Comparison of ENCODE assay signal across 1 cellular context in the genomic region with DNA sequence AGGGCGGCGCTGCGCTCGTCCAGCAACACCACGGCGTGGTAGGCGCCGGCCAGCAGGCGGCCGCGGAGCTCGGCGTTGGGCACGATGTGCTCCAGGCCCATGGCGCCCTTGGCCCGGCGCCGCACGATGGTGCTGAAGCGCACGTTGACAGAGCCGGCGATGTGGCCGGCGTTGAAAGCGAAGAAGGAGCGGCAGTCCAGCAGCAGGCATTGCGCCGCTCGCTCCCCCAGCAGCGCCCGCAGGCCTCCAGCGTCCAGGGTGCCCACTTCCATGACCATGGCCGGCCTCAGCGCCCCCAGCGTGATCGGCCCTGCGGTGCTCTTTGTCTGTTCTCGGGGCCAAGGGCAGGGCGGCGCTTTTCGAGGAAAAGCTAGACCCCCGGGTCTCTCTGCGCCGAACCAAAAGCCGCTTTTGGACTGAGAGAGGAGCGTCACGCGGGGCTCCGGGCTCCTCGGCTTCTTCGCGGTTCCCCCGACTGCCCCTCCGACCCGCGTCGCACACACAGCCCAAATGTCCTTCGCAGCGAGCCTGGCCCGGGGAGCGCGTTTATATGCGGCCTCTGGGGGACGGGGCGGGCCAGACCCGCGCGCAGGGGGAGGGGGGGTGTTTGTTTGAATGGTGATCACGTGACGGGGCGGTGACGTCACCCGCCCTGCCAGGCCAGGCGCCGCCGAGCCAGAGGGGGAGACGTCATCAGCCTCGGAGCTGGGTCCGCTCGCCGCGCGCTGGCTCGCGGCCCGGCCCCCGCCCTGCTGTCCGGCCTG.
TF ChIP-seq lines count a peak whose summit lies in the region.

A gene with protein sequence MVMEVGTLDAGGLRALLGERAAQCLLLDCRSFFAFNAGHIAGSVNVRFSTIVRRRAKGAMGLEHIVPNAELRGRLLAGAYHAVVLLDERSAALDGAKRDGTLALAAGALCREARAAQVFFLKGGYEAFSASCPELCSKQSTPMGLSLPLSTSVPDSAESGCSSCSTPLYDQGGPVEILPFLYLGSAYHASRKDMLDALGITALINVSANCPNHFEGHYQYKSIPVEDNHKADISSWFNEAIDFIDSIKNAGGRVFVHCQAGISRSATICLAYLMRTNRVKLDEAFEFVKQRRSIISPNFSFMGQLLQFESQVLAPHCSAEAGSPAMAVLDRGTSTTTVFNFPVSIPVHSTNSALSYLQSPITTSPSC (minus strand): TSS at position 521 of the 764 bp plus-strand sequence. CDS start 243 bp downstream, at position 278.

TF ChIP-seq in HEK293, 187 proteins besides CTCF, POLR2A, EP300 and RAD21 (continued from another document):
- TF ChIP-seq, protein P1, sequence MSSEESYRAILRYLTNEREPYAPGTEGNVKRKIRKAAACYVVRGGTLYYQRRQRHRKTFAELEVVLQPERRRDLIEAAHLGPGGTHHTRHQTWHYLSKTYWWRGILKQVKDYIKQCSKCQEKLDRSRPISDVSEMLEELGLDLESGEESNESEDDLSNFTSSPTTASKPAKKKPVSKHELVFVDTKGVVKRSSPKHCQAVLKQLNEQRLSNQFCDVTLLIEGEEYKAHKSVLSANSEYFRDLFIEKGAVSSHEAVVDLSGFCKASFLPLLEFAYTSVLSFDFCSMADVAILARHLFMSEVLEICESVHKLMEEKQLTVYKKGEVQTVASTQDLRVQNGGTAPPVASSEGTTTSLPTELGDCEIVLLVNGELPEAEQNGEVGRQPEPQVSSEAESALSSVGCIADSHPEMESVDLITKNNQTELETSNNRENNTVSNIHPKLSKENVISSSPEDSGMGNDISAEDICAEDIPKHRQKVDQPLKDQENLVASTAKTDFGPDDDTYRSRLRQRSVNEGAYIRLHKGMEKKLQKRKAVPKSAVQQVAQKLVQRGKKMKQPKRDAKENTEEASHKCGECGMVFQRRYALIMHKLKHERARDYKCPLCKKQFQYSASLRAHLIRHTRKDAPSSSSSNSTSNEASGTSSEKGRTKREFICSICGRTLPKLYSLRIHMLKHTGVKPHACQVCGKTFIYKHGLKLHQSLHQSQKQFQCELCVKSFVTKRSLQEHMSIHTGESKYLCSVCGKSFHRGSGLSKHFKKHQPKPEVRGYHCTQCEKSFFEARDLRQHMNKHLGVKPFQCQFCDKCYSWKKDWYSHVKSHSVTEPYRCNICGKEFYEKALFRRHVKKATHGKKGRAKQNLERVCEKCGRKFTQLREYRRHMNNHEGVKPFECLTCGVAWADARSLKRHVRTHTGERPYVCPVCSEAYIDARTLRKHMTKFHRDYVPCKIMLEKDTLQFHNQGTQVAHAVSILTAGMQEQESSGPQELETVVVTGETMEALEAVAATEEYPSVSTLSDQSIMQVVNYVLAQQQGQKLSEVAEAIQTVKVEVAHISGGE (tag by site-specific recombination; conservative IDR thresholded peaks at IDR 0.05; ENCODE audit: low read depth) = no peak; the same call in 1 of the 2 replicates
- TF ChIP-seq YY1 (tag by site-specific recombination; IDR thresholded peaks at IDR 0.05) (peak; percentile 51; the same call in 1 of the 2 replicates), ZNF777 (tag by site-specific recombination; IDR thresholded peaks at IDR 0.05; ENCODE audit: borderline replicate concordance) (no peak), ZNF629 (tag by site-specific recombination; IDR thresholded peaks at IDR 0.05) (peak; percentile 97), SCRT1 (tag by site-specific recombination; IDR thresholded peaks at IDR 0.05; ENCODE audit: borderline replicate concordance) (no peak), HOXD13 (CRISPR knock-in tag; IDR thresholded peaks at IDR 0.05; ENCODE audit: borderline replicate concordance) (no peak), ZNF521 (tag by site-specific recombination; IDR thresholded peaks at IDR 0.05) (no peak), ZNF558 (tag by site-specific recombination; IDR thresholded peaks at IDR 0.05) (no peak), ZNF624 (tag by site-specific recombination; IDR thresholded peaks at IDR 0.05) (no peak), ZNF600 (tag by site-specific recombination; IDR thresholded peaks at IDR 0.05) (peak; percentile 37; the same call in 1 of the 2 replicates), ZNF112 (tag by site-specific recombination; IDR thresholded peaks at IDR 0.05) (no peak), GFI1B (tag by site-specific recombination; IDR thresholded peaks at IDR 0.05) (no peak), MZF1 (tag by site-specific recombination; IDR thresholded peaks at IDR 0.05; ENCODE audit: borderline replicate concordance) (no peak), SALL2 (tag by site-specific recombination; IDR thresholded peaks at IDR 0.05; ENCODE audit: borderline replicate concordance) (no peak), ZBTB20 (tag by site-specific recombination; IDR thresholded peaks at IDR 0.05) (peak; percentile 77), ZIC2 (tag by site-specific recombination; IDR thresholded peaks at IDR 0.05) (no peak), ZNF146 (tag by site-specific recombination; IDR thresholded peaks at IDR 0.05) (no peak), ZEB2 (tag by site-specific recombination; IDR thresholded peaks at IDR 0.05) (peak; percentile 65; the same call in 1 of the 2 replicates), ZNF174 (tag by site-specific recombination; IDR thresholded peaks at IDR 0.05) (no peak), REPIN1 (tag by site-specific recombination; IDR thresholded peaks at IDR 0.05; ENCODE audit: low read depth) (no peak; the same call in 1 of the 2 replicates), OVOL3 (tag by site-specific recombination; IDR thresholded peaks at IDR 0.05) (peak; percentile 57; the same call in 1 of the 2 replicates), OSR2 (tag by site-specific recombination; IDR thresholded peaks at IDR 0.05) (no peak; the same call in 1 of the 2 replicates), ZNF121 (tag by site-specific recombination; IDR thresholded peaks at IDR 0.05) (no peak), HOXA7 (CRISPR knock-in tag; IDR thresholded peaks at IDR 0.05; ENCODE audit: borderline replicate concordance) (no peak), TRIM28 (IDR thresholded peaks at IDR 0.05; ENCODE audit: borderline replicate concordance, low read length) (no peak), ZNF2 (tag by site-specific recombination; IDR thresholded peaks at IDR 0.05) (peak; percentile 94)
- TF ChIP-seq, protein P2, sequence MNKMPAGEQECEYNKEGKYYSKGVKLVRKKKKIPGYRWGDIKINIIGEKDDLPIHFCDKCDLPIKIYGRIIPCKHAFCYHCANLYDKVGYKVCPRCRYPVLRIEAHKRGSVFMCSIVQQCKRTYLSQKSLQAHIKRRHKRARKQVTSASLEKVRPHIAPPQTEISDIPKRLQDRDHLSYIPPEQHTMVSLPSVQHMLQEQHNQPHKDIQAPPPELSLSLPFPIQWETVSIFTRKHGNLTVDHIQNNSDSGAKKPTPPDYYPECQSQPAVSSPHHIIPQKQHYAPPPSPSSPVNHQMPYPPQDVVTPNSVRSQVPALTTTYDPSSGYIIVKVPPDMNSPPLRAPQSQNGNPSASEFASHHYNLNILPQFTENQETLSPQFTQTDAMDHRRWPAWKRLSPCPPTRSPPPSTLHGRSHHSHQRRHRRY (tag by site-specific recombination; IDR thresholded peaks at IDR 0.05) = peak; percentile 93; the same call in 1 of the 2 replicates
- TF ChIP-seq, protein P3, sequence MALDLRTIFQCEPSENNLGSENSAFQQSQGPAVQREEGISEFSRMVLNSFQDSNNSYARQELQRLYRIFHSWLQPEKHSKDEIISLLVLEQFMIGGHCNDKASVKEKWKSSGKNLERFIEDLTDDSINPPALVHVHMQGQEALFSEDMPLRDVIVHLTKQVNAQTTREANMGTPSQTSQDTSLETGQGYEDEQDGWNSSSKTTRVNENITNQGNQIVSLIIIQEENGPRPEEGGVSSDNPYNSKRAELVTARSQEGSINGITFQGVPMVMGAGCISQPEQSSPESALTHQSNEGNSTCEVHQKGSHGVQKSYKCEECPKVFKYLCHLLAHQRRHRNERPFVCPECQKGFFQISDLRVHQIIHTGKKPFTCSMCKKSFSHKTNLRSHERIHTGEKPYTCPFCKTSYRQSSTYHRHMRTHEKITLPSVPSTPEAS (tag by site-specific recombination; IDR thresholded peaks at IDR 0.05) = peak; percentile 11; the same call in 1 of the 2 replicates
- TF ChIP-seq, protein P4, sequence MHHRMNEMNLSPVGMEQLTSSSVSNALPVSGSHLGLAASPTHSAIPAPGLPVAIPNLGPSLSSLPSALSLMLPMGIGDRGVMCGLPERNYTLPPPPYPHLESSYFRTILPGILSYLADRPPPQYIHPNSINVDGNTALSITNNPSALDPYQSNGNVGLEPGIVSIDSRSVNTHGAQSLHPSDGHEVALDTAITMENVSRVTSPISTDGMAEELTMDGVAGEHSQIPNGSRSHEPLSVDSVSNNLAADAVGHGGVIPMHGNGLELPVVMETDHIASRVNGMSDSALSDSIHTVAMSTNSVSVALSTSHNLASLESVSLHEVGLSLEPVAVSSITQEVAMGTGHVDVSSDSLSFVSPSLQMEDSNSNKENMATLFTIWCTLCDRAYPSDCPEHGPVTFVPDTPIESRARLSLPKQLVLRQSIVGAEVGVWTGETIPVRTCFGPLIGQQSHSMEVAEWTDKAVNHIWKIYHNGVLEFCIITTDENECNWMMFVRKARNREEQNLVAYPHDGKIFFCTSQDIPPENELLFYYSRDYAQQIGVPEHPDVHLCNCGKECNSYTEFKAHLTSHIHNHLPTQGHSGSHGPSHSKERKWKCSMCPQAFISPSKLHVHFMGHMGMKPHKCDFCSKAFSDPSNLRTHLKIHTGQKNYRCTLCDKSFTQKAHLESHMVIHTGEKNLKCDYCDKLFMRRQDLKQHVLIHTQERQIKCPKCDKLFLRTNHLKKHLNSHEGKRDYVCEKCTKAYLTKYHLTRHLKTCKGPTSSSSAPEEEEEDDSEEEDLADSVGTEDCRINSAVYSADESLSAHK (tag by site-specific recombination; IDR thresholded peaks at IDR 0.05) = no peak
- TF ChIP-seq, protein P5, sequence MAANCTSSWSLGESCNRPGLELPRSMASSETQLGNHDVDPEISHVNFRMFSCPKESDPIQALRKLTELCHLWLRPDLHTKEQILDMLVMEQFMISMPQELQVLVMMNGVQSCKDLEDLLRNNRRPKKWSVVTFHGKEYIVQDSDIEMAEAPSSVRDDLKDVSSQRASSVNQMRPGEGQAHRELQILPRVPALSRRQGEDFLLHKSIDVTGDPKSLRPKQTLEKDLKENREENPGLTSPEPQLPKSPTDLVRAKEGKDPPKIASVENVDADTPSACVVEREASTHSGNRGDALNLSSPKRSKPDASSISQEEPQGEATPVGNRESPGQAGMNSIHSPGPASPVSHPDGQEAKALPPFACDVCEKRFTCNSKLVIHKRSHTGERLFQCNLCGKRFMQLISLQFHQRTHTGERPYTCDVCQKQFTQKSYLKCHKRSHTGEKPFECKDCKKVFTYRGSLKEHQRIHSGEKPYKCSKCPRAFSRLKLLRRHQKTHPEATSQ (tag by site-specific recombination; IDR thresholded peaks at IDR 0.05) = no peak
TF ChIP-seq in HEK293: peak in this region for 65.
